In genomic region chr5:151683444-151683843, GRCh38 we compare ENCODE assay signal across 10 cellular contexts. TPM values are rescaled to one million over a fixed set of nuclear protein-coding genes. Genes with fewer than 3 reads are reported as not detected.
A peak's percentile ranks its signal among the peaks of the same experiment; 100 is the strongest.
DNase-seq lines count a peak whose midpoint lies in the region; ATAC-seq and TF ChIP-seq lines count a peak whose summit lies in the region.
"Had no signal": no experiment of that assay in that cellular context is flagged by ENCODE, and none has a peak within 500 bp of the region (broad histone marks: within the 10 kb centered on the region; RNA-seq: fewer than 3 reads in every experiment).

No MANE protein-coding gene starts in this region.

- H3K27ac ChIP-seq in right cardiac atrium (ENCODE audit: low read length) (peak overlapping the region; percentile 18), gastrocnemius medialis (peak overlapping the region; percentile 81 to 93 (median 88))

- ATAC-seq in right cardiac atrium (no peak), gastrocnemius medialis (no peak), GM21390 (IDR thresholded peaks at IDR 0.05; ENCODE audit: unreplicated experiment) (no peak), HG02642 (IDR thresholded peaks at IDR 0.05; ENCODE audit: poor library complexity, unreplicated experiment) (no peak)

- no peak for TF ChIP-seq CTCF in BJ (IDR thresholded peaks at IDR 0.05; ENCODE audit: insufficient read depth, low read depth, low read length)
- TF ChIP-seq CTCF in astrocyte of the cerebellum (IDR thresholded peaks at IDR 0.05; ENCODE audit: low read depth, low read length, missing control alignments): no peak
- TF ChIP-seq CTCF in gastrocnemius medialis (IDR thresholded peaks at IDR 0.05 in 4 of 5, conservative IDR thresholded peaks at IDR 0.05 in 1 of 5): no peak

- POLR2A ChIA-PET in BJ (lab: Charles Lee): interaction anchor here (1.2 to 4.0 kb wide), 7 partner anchors 13 to 91 kb away, joined by 3 to 38 read pairs (median 14); no protein-coding TSS in a partner anchor

- no peak for DNase-seq in BJ (ENCODE audit: low read depth)
- no peak for DNase-seq in astrocyte of the cerebellum (ENCODE audit: low read depth)
- DNase-seq in right cardiac atrium: no peak
- no peak for DNase-seq in gastrocnemius medialis
- DNase-seq in DMS 273 treated with DMSO at 0.1 percent for 48 hours (lab: John Stamatoyannopoulos, UW): no peak
- DNase-seq in activated gamma-delta T cell treated with Interleukin-2 at 50 U/mL for 16 hours: no peak
- DNase-seq: CD4-positive, CD25-positive, alpha-beta regulatory T cell; NCI-H146 had no signal

- H3K4me1 ChIP-seq in right cardiac atrium (ENCODE audit: control insufficient read depth, insufficient read depth, low read length): peaks cover 17% of the 10 kb centered on the region
- H3K4me1 ChIP-seq in gastrocnemius medialis: peaks cover 61 to 79% of the 10 kb centered on the region in 2 donors

- H3K27me3 ChIP-seq in BJ (ENCODE audit: control insufficient read depth, insufficient read depth, low read length): no peaks in the 10 kb centered on the region
- H3K27me3 ChIP-seq in right cardiac atrium (ENCODE audit: control insufficient read depth, insufficient read depth): no peaks in the 10 kb centered on the region
- no peaks in the 10 kb centered on the region for H3K27me3 ChIP-seq in gastrocnemius medialis

- intact Hi-C loops in right cardiac atrium (cut with DNase I) (no loop called here), gastrocnemius medialis (cut with DNase I; ENCODE audit: low total_unique reads) (no loop called here)

- in situ Hi-C loops in astrocyte of the cerebellum (cut with HindIII; ENCODE audit: low sequenced_read_pairs) (no loop called here), gastrocnemius medialis (cut with MboI; ENCODE audit: low sequenced_read_pairs in 4 of 4) (no loop called here)

- H3K4me3 ChIP-seq in BJ (ENCODE audit: low read depth, low read length): peak overlapping the region; percentile 83
- H3K4me3 ChIP-seq in astrocyte of the cerebellum (ENCODE audit: low read depth, low read length): peak overlapping the region; percentile 76
- H3K4me3 ChIP-seq in right cardiac atrium (ENCODE audit: low read length): peak overlapping the region; percentile 78
- H3K4me3 ChIP-seq in gastrocnemius medialis: peak overlapping the region in 2 of 4 donors; percentile 66

- 49% methylated on average over 5 of the region's 5 CpGs for WGBS in right cardiac atrium

- no peaks in the 10 kb centered on the region for H3K9me3 ChIP-seq in right cardiac atrium (ENCODE audit: control insufficient read depth, low read length)
- H3K9me3 ChIP-seq in gastrocnemius medialis: no peaks in the 10 kb centered on the region

- TF ChIP-seq POLR2A in gastrocnemius medialis (IDR thresholded peaks at IDR 0.05): no peak

- H3K36me3 ChIP-seq in BJ (ENCODE audit: control insufficient read depth, insufficient read depth, low read length): peaks cover 16% of the 10 kb centered on the region
- no peaks in the 10 kb centered on the region for H3K36me3 ChIP-seq in gastrocnemius medialis

- CTCF ChIA-PET in BJ (lab: Yijun Ruan, JAX): interaction anchor here (1.5 to 8.0 kb wide), 8 partner anchors 12 to 57 kb away, joined by 4 to 59 read pairs (median 21); no protein-coding TSS in a partner anchor

RNA-seq across cellular contexts. Expression of gene SPARC, which starts 3.3 kb away (rescaled TPM):
- polyA plus RNA-seq in BJ (2011; rRNA removed): 14,419 and 17,277 TPM in 2 replicates
- 5,297 and 8,034 TPM in 2 replicates for polyA minus RNA-seq in BJ (2011; rRNA and poly(A)+ RNA removed)
- 100 to 1,000 TPM; 440 to 896 (median 629) TPM for total RNA-seq in right cardiac atrium
- polyA plus RNA-seq in right cardiac atrium: 301 TPM
- 100 to 1,000 TPM in 3 of 4 donors, 10 to 100 TPM in 1; 87.7 to 209 (median 163) TPM for total RNA-seq in gastrocnemius medialis
- polyA plus RNA-seq: CD4-positive, CD25-positive, alpha-beta regulatory T cell had no signal
